Comparison of ENCODE assay signal across 14 cellular contexts in genomic region chr3:127693336-127693843, GRCh38.
"Had no signal": no experiment of that assay in that cellular context is flagged by ENCODE, and none has a peak within 500 bp of the region (broad histone marks: within the 10 kb centered on the region; RNA-seq: fewer than 3 reads in every experiment).

No MANE protein-coding gene starts in this region.

- H3K4me3 ChIP-seq: cardiac muscle cell, colonic mucosa, esophagus squamous epithelium, heart right ventricle had no signal

- H3K27ac Mint-ChIP-seq: mesothelial cell of epicardium; progenitor cell of endocrine pancreas; stimulated activated naive CD8-positive, alpha-beta T cell treated with anti-CD3 and anti-CD28 coated beads, Interleukin-15, Interleukin-2, amounts not matched to agents 100 ng/mL and 50 ng/mL, for 24 hours had no signal

- H3K9me3 ChIP-seq: colonic mucosa, esophagus squamous epithelium, heart right ventricle had no signal

- H3K27ac ChIP-seq: cardiac muscle cell, colonic mucosa, esophagus squamous epithelium had no signal

- DNase-seq: activated CD4-positive, alpha-beta T cell treated with anti-CD3 and anti-CD28 coated beads for 1 hour; activated CD4-positive, alpha-beta T cell treated with anti-CD3 and anti-CD28 coated beads, Interleukin-2, amount 50 U/mL, for 48 hours; activated naive CD4-positive, alpha-beta T cell; colonic mucosa; esophagus squamous epithelium; foreskin fibroblast; stimulated activated CD4-positive, alpha-beta T cell treated with anti-CD3 and anti-CD28 coated beads, Interleukin-12 subunit alpha, Interleukin-12 subunit beta, amount 100 ng/mL, for 4 hours; stimulated activated CD4-positive, alpha-beta T cell treated with anti-CD3 and anti-CD28 coated beads, Interleukin-2, amount 100 ng/mL, for 48 hours had no signal

- H3K4me3 Mint-ChIP-seq: mesothelial cell of epicardium; stimulated activated naive CD8-positive, alpha-beta T cell treated with anti-CD3 and anti-CD28 coated beads, Interleukin-15, Interleukin-2, amounts not matched to agents 100 ng/mL and 50 ng/mL, for 24 hours had no signal

- H3K36me3 Mint-ChIP-seq: mesothelial cell of epicardium had no signal

- H3K36me3 ChIP-seq: cardiac muscle cell, colonic mucosa had no signal

- H3K9me3 Mint-ChIP-seq: mesothelial cell of epicardium; stimulated activated naive CD8-positive, alpha-beta T cell treated with anti-CD3 and anti-CD28 coated beads, Interleukin-15, Interleukin-2, amounts not matched to agents 100 ng/mL and 50 ng/mL, for 24 hours had no signal

- H3K27me3 Mint-ChIP-seq: stimulated activated naive CD8-positive, alpha-beta T cell treated with anti-CD3 and anti-CD28 coated beads, Interleukin-15, Interleukin-2, amounts not matched to agents 100 ng/mL and 50 ng/mL, for 24 hours had no signal

- H3K27me3 ChIP-seq: cardiac muscle cell, colonic mucosa, esophagus squamous epithelium, heart right ventricle had no signal

- ATAC-seq: heart right ventricle, sciatic nerve had no signal
